In genomic region chr12:38328306-38328938, GRCh38 we compare ENCODE assay signal across 8 cellular contexts. TPM values are rescaled to one million over a fixed set of nuclear protein-coding genes. Genes with fewer than 3 reads are reported as not detected.
DNase-seq lines count a peak whose midpoint lies in the region; ATAC-seq, FAIRE-seq and TF ChIP-seq lines count a peak whose summit lies in the region.
"Not testable (repeated sequence)": the region's sequence is repeated elsewhere in the genome, so short reads cannot be mapped to it uniquely, and the experiment has no call there.

No MANE protein-coding gene starts in this region.

- not testable (repeated sequence) for H4K20me1 ChIP-seq in hepatocyte (ENCODE audit: insufficient read depth, poor library complexity, severe bottlenecking)

- 42% methylated on average over 7 of the region's 7 CpGs for WGBS in hepatocyte (ENCODE audit: low lambda C conversion rate, missing lambda C conversion rate)
- WGBS in pancreas, 2 donors = 31 to 34% methylated on average over 7 of the region's 7 CpGs

- POLR2A ChIA-PET in AG04450 (lab: Yijun Ruan, JAX) = not testable (repeated sequence)

- not testable (repeated sequence) for H3K27ac ChIP-seq in AG04450 (ENCODE audit: low read depth, low read length); hepatocyte; pancreas

- intact Hi-C loops in pancreas (cut with DNase I) = not testable (repeated sequence)

- not testable (repeated sequence) for H2AFZ ChIP-seq in hepatocyte

- not testable (repeated sequence) for H3K4me1 ChIP-seq in hepatocyte (ENCODE audit: insufficient read depth); pancreas

- H3K79me2 ChIP-seq in hepatocyte = not testable (repeated sequence)

- H3K9me2 ChIP-seq in hepatocyte (replicated peaks; ENCODE audit: insufficient read depth) = not testable (repeated sequence)

- not testable (repeated sequence) for H3K36me3 ChIP-seq in hepatocyte (replicated peaks; ENCODE audit: insufficient read depth, low read depth); pancreas

- not testable (repeated sequence) for H3K4me2 ChIP-seq in hepatocyte

- TF ChIP-seq CTCF in AG04450 (IDR thresholded peaks at IDR 0.05; ENCODE audit: low read depth, low read length) = peak; percentile 63
- TF ChIP-seq CTCF in GM12865 (IDR thresholded peaks at IDR 0.05; ENCODE audit: insufficient read depth, low read depth, low read length, missing control alignments) = peak; percentile 27
- TF ChIP-seq CTCF in choroid plexus epithelial cell (conservative IDR thresholded peaks at IDR 0.05; ENCODE audit: low read depth, low read length) = peak; percentile 50
- TF ChIP-seq CTCF in hepatocyte (IDR thresholded peaks at IDR 0.05; ENCODE audit: poor library complexity) = peak; percentile 82
- TF ChIP-seq CTCF in pancreas (IDR thresholded peaks at IDR 0.05) = peak; percentile 32 to 73 (median 46)

- CTCF ChIA-PET in AG04450 (lab: Charles Lee) = interaction anchor here (0.6 to 1.8 kb wide), 5 partner anchors 9 to 945 kb away, joined by 3 to 21 read pairs (median 5); partner anchors contain the start of gene ALG10B

- H3K27me3 ChIP-seq in AG04450 (ENCODE audit: control insufficient read depth, insufficient read depth, low read length); hepatocyte; pancreas: not testable (repeated sequence)

- not testable (repeated sequence) for H3K9me3 ChIP-seq in AG04450 (ENCODE audit: control insufficient read depth, insufficient read depth, low read length); hepatocyte (ENCODE audit: low read depth); pancreas

- peak; percentile 99 for FAIRE-seq in pancreas (lab: Jason Lieb, UNC)

- not testable (repeated sequence) for H3K4me3 ChIP-seq in AG04450 (ENCODE audit: low read depth, low read length); GM12865 (ENCODE audit: low read depth, low read length); choroid plexus epithelial cell (ENCODE audit: low read depth, low read length); hepatocyte; pancreas

- ATAC-seq in HG02852 (IDR thresholded peaks at IDR 0.05; ENCODE audit: unreplicated experiment) = peak; percentile 71
- ATAC-seq in pancreas = peak in 2 of 4 donors; percentile 56 to 62

- DNase-seq in AG04450 (ENCODE audit: low read depth, low spot score); pancreas: not testable (repeated sequence)
- DNase-seq in GM12865 (ENCODE audit: low read depth) (peak; percentile 28), NCI-H146 (lab: John Stamatoyannopoulos, UW) (peak; percentile 28), SHP77 treated with DMSO at 0.1 percent for 48 hours (lab: John Stamatoyannopoulos, UW) (peak; percentile 19), choroid plexus epithelial cell (ENCODE audit: low read depth) (peak; percentile 59), hepatocyte (ENCODE audit: low spot score) (peak; percentile 55)

RNA-seq across cellular contexts. Expression of gene ALG10B, which starts 11.8 kb away (rescaled TPM):
- 3.3 and 3.7 TPM in 2 replicates for polyA plus RNA-seq in AG04450 (2011; rRNA removed)
- polyA minus RNA-seq in AG04450 (2011; rRNA and poly(A)+ RNA removed) = 12.0 and 14.6 TPM in 2 replicates
- total RNA-seq in hepatocyte = 6.4 and 10.1 TPM in 2 replicates
- 1.6 and 2.5 TPM in 2 replicates for polyA plus RNA-seq in hepatocyte
- total RNA-seq in pancreas = 1 to 10 TPM; 3.1 to 5.1 (median 4.0) TPM
- 1 to 10 TPM in 1 of 2 donors, under 1 TPM in 1; 0.68 to 1.6 TPM for polyA plus RNA-seq in pancreas

Comparison
In these comparisons a context has a peak if more than half of its experiments do, and no peak if none do; other contexts are left out.
1. CTCF ChIP-seq: peak in every context shown above with its lines; median percentile 82 in hepatocyte; 63 in AG04450; 50 in choroid plexus epithelial cell; 46 in pancreas; 27 in GM12865.